11 cellular contexts compared by ENCODE assay signal in genomic region chr10:34537629-34538231, GRCh38.
DNase-seq lines count a peak whose midpoint lies in the region; ATAC-seq lines count a peak whose summit lies in the region.
"Had no signal": no experiment of that assay in that cellular context is flagged by ENCODE, and none has a peak within 500 bp of the region (broad histone marks: within the 10 kb centered on the region; RNA-seq: fewer than 3 reads in every experiment).

No MANE protein-coding gene starts in this region.

- H3K9me3 ChIP-seq in muscle layer of colon (ENCODE audit: low read length): no peaks in the 10 kb centered on the region
- H3K9me3 ChIP-seq: neutrophil had no signal

- H3K4me3 ChIP-seq in muscle layer of colon (ENCODE audit: low read depth in 1 of 2, low read length in 2 of 2): no peak overlapping the region

- DNase-seq in NCI-H2171 treated with DMSO at 0.1 percent for 48 hours (lab: John Stamatoyannopoulos, UW): no peak
- no peak for DNase-seq in DMS153 treated with DMSO at 0.1 percent for 48 hours (lab: John Stamatoyannopoulos, UW; ENCODE audit: unreplicated experiment)
- DNase-seq in activated gamma-delta T cell treated with Interleukin-2 at 50 U/mL for 16 hours: no peak
- no peak for DNase-seq in activated naive CD4-positive, alpha-beta T cell treated with Interleukin-2 at 50 U/mL for 16 hours
- DNase-seq: NCI-H1436, T1000 had no signal

- H3K4me1 ChIP-seq in muscle layer of colon (ENCODE audit: insufficient read depth, low read length): peaks cover 12% of the 10 kb centered on the region

- peak overlapping the region; percentile 55 for H3K27ac ChIP-seq in muscle layer of colon (ENCODE audit: low read depth, low read length)
- H3K27ac ChIP-seq: neutrophil had no signal

- H3K36me3 ChIP-seq in muscle layer of colon (ENCODE audit: insufficient read depth, low read length): no peaks in the 10 kb centered on the region
- H3K36me3 ChIP-seq: neutrophil had no signal

- ATAC-seq in GM18861 (IDR thresholded peaks at IDR 0.05; ENCODE audit: unreplicated experiment) (peak; percentile 78), GM21737 (IDR thresholded peaks at IDR 0.05; ENCODE audit: unreplicated experiment) (peak; percentile 72), HG03457 (IDR thresholded peaks at IDR 0.05; ENCODE audit: unreplicated experiment) (peak; percentile 78)

- H3K27me3 ChIP-seq in muscle layer of colon (ENCODE audit: control insufficient read depth in 1 of 2, insufficient read depth in 2 of 2, low read length in 2 of 2): no peaks in the 10 kb centered on the region
- H3K27me3 ChIP-seq: neutrophil had no signal

- no peak overlapping the region for H3K9ac ChIP-seq in muscle layer of colon (ENCODE audit: low read length)
